ENCODE assay signal across 21 cellular contexts in genomic region chr1:100430368-100430767, GRCh38.
A peak's percentile ranks its signal among the peaks of the same experiment; 100 is the strongest.
DNase-seq lines count a peak whose midpoint lies in the region; ATAC-seq, FAIRE-seq and TF ChIP-seq lines count a peak whose summit lies in the region.
"Had no signal": no experiment of that assay in that cellular context is flagged by ENCODE, and none has a peak within 500 bp of the region (broad histone marks: within the 10 kb centered on the region; RNA-seq: fewer than 3 reads in every experiment).

No MANE protein-coding gene starts in this region.

- FAIRE-seq in bronchial epithelial cell (lab: Jason Lieb, UNC) (no peak), frontal cortex (lab: Jason Lieb, UNC) (no peak)

- no peak for ATAC-seq in activated T-cell treated with anti-CD3 and anti-CD28 coated beads, Interleukin-2, amount 50 U/mL, for 72 hours (replicated peaks in 1 of 2)
- no peak for ATAC-seq in activated T-cell treated with anti-CD3 and anti-CD28 coated beads, Interleukin-2, amount 50 U/mL, for 4 hours
- ATAC-seq: stimulated activated effector memory CD8-positive, alpha-beta T cell treated with anti-CD3 and anti-CD28 coated beads, Interleukin-12 subunit alpha, Interleukin-12 subunit beta, amount 100 ng/mL, for 72 hours had no signal

- H3K27me3 ChIP-seq in bronchial epithelial cell (ENCODE audit: control insufficient read depth, insufficient read depth, low read length): no peaks in the 10 kb centered on the region
- H3K27me3 ChIP-seq: esophagus squamous epithelium, uterus had no signal

- H3K36me3 Mint-ChIP-seq in activated T-cell treated with anti-CD3 and anti-CD28 coated beads, Interleukin-2, amount 50 U/mL, for 72 hours (ENCODE audit: insufficient read depth in 2 of 2): peaks cover 11 to 13% of the 10 kb centered on the region in 2 donors
- H3K36me3 Mint-ChIP-seq in activated T-cell treated with anti-CD3 and anti-CD28 coated beads, Interleukin-2, amount 50 U/mL, for 4 hours (ENCODE audit: insufficient read depth): peaks cover 33% of the 10 kb centered on the region

- H3K4me3 ChIP-seq in bronchial epithelial cell (ENCODE audit: low read depth, low read length): no peak overlapping the region
- H3K4me3 ChIP-seq: esophagus squamous epithelium, uterus had no signal

- no peak for TF ChIP-seq CTCF in bronchial epithelial cell (IDR thresholded peaks at IDR 0.05; ENCODE audit: insufficient read depth, low read length, severe bottlenecking)

- peaks cover 50% of the 10 kb centered on the region for H3K4me1 Mint-ChIP-seq in activated T-cell treated with anti-CD3 and anti-CD28 coated beads, Interleukin-2, amount 50 U/mL, for 72 hours (ENCODE audit: low read depth)
- H3K4me1 Mint-ChIP-seq in activated T-cell treated with anti-CD3 and anti-CD28 coated beads, Interleukin-2, amount 50 U/mL, for 4 hours (ENCODE audit: low read depth): peaks cover 61% of the 10 kb centered on the region

- H3K36me3 ChIP-seq in bronchial epithelial cell (ENCODE audit: control insufficient read depth, insufficient read depth, low read length): no peaks in the 10 kb centered on the region
- H3K36me3 ChIP-seq: esophagus squamous epithelium, uterus had no signal

- no peak for DNase-seq in activated T-cell treated with anti-CD3 and anti-CD28 coated beads, Interleukin-2, amount 50 U/mL, for 72 hours
- no peak for DNase-seq in activated T-cell treated with anti-CD3 and anti-CD28 coated beads, Interleukin-2, amount 50 U/mL, for 4 hours
- DNase-seq in NCI-H2196 (lab: John Stamatoyannopoulos, UW; ENCODE audit: unreplicated experiment) (peak; percentile 74), bronchial epithelial cell (ENCODE audit: low read depth) (peak; percentile 48), 8988T (no peak), frontal cortex (ENCODE audit: low spot score in 2 of 2) (no peak), NCI-H146 (lab: John Stamatoyannopoulos, UW) (no peak), T1000 (lab: John Stamatoyannopoulos, UW) (no peak)
- DNase-seq: activated CD4-positive, alpha-beta T cell treated with anti-CD3 and anti-CD28 coated beads, Interleukin-2, amount 10 ng/mL, durations not matched to agents 7 days and 5 days; activated naive CD4-positive, alpha-beta T cell; amygdala; C1 segment of cervical spinal cord; central memory CD4-positive, alpha-beta T cell; esophagus squamous epithelium; GF-D8; NCI-H1930; NCI-H526; Right ventricle myocardium superior; SW 1271; uterus had no signal

- H3K27ac Mint-ChIP-seq in activated T-cell treated with anti-CD3 and anti-CD28 coated beads, Interleukin-2, amount 50 U/mL, for 72 hours: peak overlapping the region; percentile 53
- H3K27ac Mint-ChIP-seq: activated CD4-positive, alpha-beta T cell treated with anti-CD3 and anti-CD28 coated beads, Interleukin-2, amount 10 ng/mL, durations not matched to agents 7 days and 5 days; stimulated activated effector memory CD8-positive, alpha-beta T cell treated with anti-CD3 and anti-CD28 coated beads, Interleukin-12 subunit alpha, Interleukin-12 subunit beta, amount 100 ng/mL, for 72 hours had no signal

- no peak overlapping the region for H3K4me3 Mint-ChIP-seq in activated T-cell treated with anti-CD3 and anti-CD28 coated beads, Interleukin-2, amount 50 U/mL, for 72 hours
- H3K4me3 Mint-ChIP-seq in activated T-cell treated with anti-CD3 and anti-CD28 coated beads, Interleukin-2, amount 50 U/mL, for 4 hours: no peak overlapping the region
- H3K4me3 Mint-ChIP-seq: activated CD4-positive, alpha-beta T cell treated with anti-CD3 and anti-CD28 coated beads, Interleukin-2, amount 10 ng/mL, durations not matched to agents 7 days and 5 days; stimulated activated effector memory CD8-positive, alpha-beta T cell treated with anti-CD3 and anti-CD28 coated beads, Interleukin-12 subunit alpha, Interleukin-12 subunit beta, amount 100 ng/mL, for 72 hours had no signal

- peaks cover 3% of the 10 kb centered on the region in 2 donors for H3K9me3 Mint-ChIP-seq in activated T-cell treated with anti-CD3 and anti-CD28 coated beads, Interleukin-2, amount 50 U/mL, for 72 hours
- H3K9me3 Mint-ChIP-seq in activated T-cell treated with anti-CD3 and anti-CD28 coated beads, Interleukin-2, amount 50 U/mL, for 4 hours: peaks cover 7% of the 10 kb centered on the region
- H3K9me3 Mint-ChIP-seq: stimulated activated effector memory CD8-positive, alpha-beta T cell treated with anti-CD3 and anti-CD28 coated beads, Interleukin-12 subunit alpha, Interleukin-12 subunit beta, amount 100 ng/mL, for 72 hours had no signal

- no peaks in the 10 kb centered on the region for H3K27me3 Mint-ChIP-seq in activated T-cell treated with anti-CD3 and anti-CD28 coated beads, Interleukin-2, amount 50 U/mL, for 72 hours (ENCODE audit: low read depth)
- no peaks in the 10 kb centered on the region for H3K27me3 Mint-ChIP-seq in activated T-cell treated with anti-CD3 and anti-CD28 coated beads, Interleukin-2, amount 50 U/mL, for 4 hours (ENCODE audit: low read depth)
- H3K27me3 Mint-ChIP-seq: activated CD4-positive, alpha-beta T cell treated with anti-CD3 and anti-CD28 coated beads, Interleukin-2, amount 10 ng/mL, durations not matched to agents 7 days and 5 days had no signal

Comparison
In these comparisons a context has a peak if more than half of its experiments do, and no peak if none do; other contexts are left out.
1. DNase-seq: peak in NCI-H2196 (single experiment) and bronchial epithelial cell (single experiment); none in activated T-cell treated with anti-CD3 and anti-CD28 coated beads, Interleukin-2, amount 50 U/mL, for 72 hours (0 of 2), activated T-cell treated with anti-CD3 and anti-CD28 coated beads, Interleukin-2, amount 50 U/mL, for 4 hours (single experiment), 8988T (single experiment), frontal cortex (0 of 2), NCI-H146 (single experiment) and T1000 (single experiment).